ENCODE assay signal across 28 cellular contexts in the genomic region with DNA sequence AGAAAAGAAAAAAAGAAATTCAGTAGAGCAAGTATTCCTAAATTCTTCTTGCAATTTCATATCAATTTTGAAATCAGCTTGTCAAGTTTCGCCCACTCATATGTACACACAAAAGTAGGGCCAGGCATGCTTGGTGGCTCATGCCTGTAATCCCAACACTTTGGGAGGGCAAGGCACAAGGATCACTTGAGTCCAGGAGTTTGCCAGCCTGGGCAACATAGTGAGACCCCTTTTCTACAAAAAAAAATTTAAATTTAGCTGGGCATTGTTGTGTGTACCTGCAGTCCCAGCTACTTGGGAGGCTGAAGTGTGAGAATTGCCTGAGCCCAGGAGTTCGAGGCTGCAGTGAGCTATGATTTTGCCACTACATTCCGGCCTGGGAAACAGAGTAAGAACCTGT.
"Had no signal": no experiment of that assay in that cellular context is flagged by ENCODE, and none has a peak within 500 bp of the region (broad histone marks: within the 10 kb centered on the region; RNA-seq: fewer than 3 reads in every experiment).

No MANE protein-coding gene starts in this region.

- FAIRE-seq: colon, endometrium, endothelial cell of umbilical vein, frontal cortex had no signal

- H3K4me1 ChIP-seq: colonic mucosa, esophagus squamous epithelium, gastrocnemius medialis, gastroesophageal sphincter, heart left ventricle, heart right ventricle had no signal

- ATAC-seq: effector memory CD8-positive, alpha-beta T cell; esophagus mucosa; foreskin keratinocyte; gastrocnemius medialis; gastroesophageal sphincter; heart left ventricle; heart right ventricle had no signal

- H3K4me3 ChIP-seq: colonic mucosa, coronary artery, dorsolateral prefrontal cortex, esophagus squamous epithelium, gastrocnemius medialis, gastroesophageal sphincter, heart left ventricle, heart right ventricle, hepatocyte had no signal

- DNase-seq: colonic mucosa; cortex of kidney; dermis blood vessel endothelial cell; dorsolateral prefrontal cortex; effector CD4-positive, alpha-beta T cell; effector CD8-positive, alpha-beta T cell; effector memory CD4-positive, alpha-beta T cell; effector memory CD8-positive, alpha-beta T cell; endodermal cell; erythroblast; esophagus squamous epithelium; foreskin fibroblast; foreskin keratinocyte; foreskin melanocyte; gastrocnemius medialis; glutamatergic neuron; head of caudate nucleus; heart left ventricle; heart right ventricle had no signal

- H2AFZ ChIP-seq: hepatocyte had no signal

- H3K9me3 ChIP-seq: colonic mucosa, esophagus squamous epithelium, gastrocnemius medialis, gastroesophageal sphincter, heart left ventricle, heart right ventricle had no signal

- H3K4me2 ChIP-seq: hepatocyte had no signal

- H3K79me2 ChIP-seq: hepatocyte had no signal

- H3K27ac ChIP-seq: colonic mucosa, coronary artery, dorsolateral prefrontal cortex, epithelial cell of prostate, esophagus squamous epithelium, foreskin keratinocyte, gastrocnemius medialis, gastroesophageal sphincter, heart left ventricle, heart right ventricle, hepatocyte had no signal

- H3K27me3 ChIP-seq: colonic mucosa, dorsolateral prefrontal cortex, esophagus squamous epithelium, foreskin keratinocyte, gastrocnemius medialis, hepatocyte had no signal

- H3K36me3 ChIP-seq: colonic mucosa, esophagus squamous epithelium, gastrocnemius medialis, gastroesophageal sphincter, heart left ventricle, heart right ventricle had no signal
